ENCODE assay signal across 1 cellular context in the genomic region with DNA sequence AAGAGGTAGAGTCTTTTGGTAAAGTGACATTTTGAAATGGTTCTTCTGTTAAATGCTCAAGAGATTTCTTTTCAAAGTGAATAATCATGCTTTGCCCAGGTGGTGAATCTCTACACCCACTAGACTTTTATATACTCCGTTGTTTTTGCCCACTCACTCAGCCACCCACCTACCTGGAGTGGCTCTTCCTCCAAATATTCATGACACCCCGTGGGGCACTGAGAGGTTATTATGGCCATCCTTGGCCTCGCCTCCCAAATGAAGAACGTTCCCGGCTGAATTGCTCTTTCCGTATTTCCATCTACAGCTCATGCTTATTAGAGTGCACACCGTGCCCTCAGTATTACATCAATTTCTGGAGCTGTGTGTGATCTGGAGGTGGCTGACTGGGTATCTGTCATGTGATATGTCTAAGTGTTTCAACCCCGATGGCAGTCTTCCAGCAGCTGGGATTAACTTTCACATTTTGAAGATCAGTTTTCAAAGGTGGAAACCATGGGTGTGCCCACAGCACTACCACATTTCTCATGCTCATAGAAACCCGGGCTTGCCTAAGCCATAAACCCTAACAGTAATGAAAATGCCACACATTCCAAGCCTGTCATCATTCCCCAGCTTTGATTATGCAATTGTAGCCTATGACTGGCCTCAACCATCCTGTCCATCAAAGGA.
TF ChIP-seq lines count a peak whose summit lies in the region.

No MANE protein-coding gene starts in this region.

TF ChIP-seq in HEK293, 187 proteins besides CTCF, POLR2A, EP300 and RAD21 (continued from another document and continues in another):
- peak; percentile 81; the same call in 1 of the 2 replicates for TF ChIP-seq ZNF660 (tag by site-specific recombination; IDR thresholded peaks at IDR 0.05)
- no peak for TF ChIP-seq SALL2 (tag by site-specific recombination; IDR thresholded peaks at IDR 0.05; ENCODE audit: borderline replicate concordance)
- TF ChIP-seq ZNF560 (tag by site-specific recombination; IDR thresholded peaks at IDR 0.05; ENCODE audit: borderline replicate concordance): no peak
- TF ChIP-seq, protein P1, sequence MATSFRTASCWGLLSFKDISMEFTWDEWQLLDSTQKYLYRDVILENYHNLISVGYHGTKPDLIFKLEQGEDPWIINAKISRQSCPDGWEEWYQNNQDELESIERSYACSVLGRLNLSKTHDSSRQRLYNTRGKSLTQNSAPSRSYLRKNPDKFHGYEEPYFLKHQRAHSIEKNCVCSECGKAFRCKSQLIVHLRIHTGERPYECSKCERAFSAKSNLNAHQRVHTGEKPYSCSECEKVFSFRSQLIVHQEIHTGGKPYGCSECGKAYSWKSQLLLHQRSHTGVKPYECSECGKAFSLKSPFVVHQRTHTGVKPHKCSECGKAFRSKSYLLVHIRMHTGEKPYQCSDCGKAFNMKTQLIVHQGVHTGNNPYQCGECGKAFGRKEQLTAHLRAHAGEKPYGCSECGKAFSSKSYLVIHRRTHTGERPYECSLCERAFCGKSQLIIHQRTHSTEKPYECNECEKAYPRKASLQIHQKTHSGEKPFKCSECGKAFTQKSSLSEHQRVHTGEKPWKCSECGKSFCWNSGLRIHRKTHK (tag by site-specific recombination; IDR thresholded peaks at IDR 0.05): no peak
- peak; percentile 58; the same call in 1 of the 2 replicates for TF ChIP-seq ZNF561 (tag by site-specific recombination; IDR thresholded peaks at IDR 0.05; ENCODE audit: borderline replicate concordance)
- TF ChIP-seq FEZF1 (tag by site-specific recombination; IDR thresholded peaks at IDR 0.05): peak; percentile 31; the same call in 1 of the 2 replicates
- no peak for TF ChIP-seq ZNF658 (tag by site-specific recombination; IDR thresholded peaks at IDR 0.05)
- TF ChIP-seq PRDM2 (tag by site-specific recombination; IDR thresholded peaks at IDR 0.05; ENCODE audit: borderline replicate concordance): no peak
- TF ChIP-seq ZNF596 (tag by site-specific recombination; IDR thresholded peaks at IDR 0.05): no peak
- TF ChIP-seq ZNF18 (tag by site-specific recombination; IDR thresholded peaks at IDR 0.05): no peak
- peak; percentile 53 for TF ChIP-seq ZNF341 (tag by site-specific recombination; IDR thresholded peaks at IDR 0.05; ENCODE audit: low read depth)
- no peak for TF ChIP-seq ZNF830 (tag by site-specific recombination; IDR thresholded peaks at IDR 0.05; ENCODE audit: low read depth)
- TF ChIP-seq ZNF350 (tag by site-specific recombination; IDR thresholded peaks at IDR 0.05): no peak
- no peak for TF ChIP-seq ZNF776 (tag by site-specific recombination; IDR thresholded peaks at IDR 0.05; ENCODE audit: borderline replicate concordance)
- TF ChIP-seq, protein P2, sequence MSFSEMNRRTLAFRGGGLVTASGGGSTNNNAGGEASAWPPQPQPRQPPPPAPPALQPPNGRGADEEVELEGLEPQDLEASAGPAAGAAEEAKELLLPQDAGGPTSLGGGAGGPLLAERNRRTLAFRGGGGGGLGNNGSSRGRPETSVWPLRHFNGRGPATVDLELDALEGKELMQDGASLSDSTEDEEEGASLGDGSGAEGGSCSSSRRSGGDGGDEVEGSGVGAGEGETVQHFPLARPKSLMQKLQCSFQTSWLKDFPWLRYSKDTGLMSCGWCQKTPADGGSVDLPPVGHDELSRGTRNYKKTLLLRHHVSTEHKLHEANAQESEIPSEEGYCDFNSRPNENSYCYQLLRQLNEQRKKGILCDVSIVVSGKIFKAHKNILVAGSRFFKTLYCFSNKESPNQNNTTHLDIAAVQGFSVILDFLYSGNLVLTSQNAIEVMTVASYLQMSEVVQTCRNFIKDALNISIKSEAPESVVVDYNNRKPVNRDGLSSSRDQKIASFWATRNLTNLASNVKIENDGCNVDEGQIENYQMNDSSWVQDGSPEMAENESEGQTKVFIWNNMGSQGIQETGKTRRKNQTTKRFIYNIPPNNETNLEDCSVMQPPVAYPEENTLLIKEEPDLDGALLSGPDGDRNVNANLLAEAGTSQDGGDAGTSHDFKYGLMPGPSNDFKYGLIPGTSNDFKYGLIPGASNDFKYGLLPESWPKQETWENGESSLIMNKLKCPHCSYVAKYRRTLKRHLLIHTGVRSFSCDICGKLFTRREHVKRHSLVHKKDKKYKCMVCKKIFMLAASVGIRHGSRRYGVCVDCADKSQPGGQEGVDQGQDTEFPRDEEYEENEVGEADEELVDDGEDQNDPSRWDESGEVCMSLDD (tag by site-specific recombination; IDR thresholded peaks at IDR 0.05): no peak
- TF ChIP-seq ZNF791 (tag by site-specific recombination; IDR thresholded peaks at IDR 0.05): no peak
- TF ChIP-seq ZSCAN5A (tag by site-specific recombination; IDR thresholded peaks at IDR 0.05): no peak
- TF ChIP-seq ZNF785 (tag by site-specific recombination; IDR thresholded peaks at IDR 0.05): no peak
- no peak for TF ChIP-seq ZNF530 (tag by site-specific recombination; IDR thresholded peaks at IDR 0.05; ENCODE audit: low read depth)
- TF ChIP-seq ZNF48 (tag by site-specific recombination; IDR thresholded peaks at IDR 0.05): no peak
- no peak for TF ChIP-seq ZNF521 (tag by site-specific recombination; IDR thresholded peaks at IDR 0.05)
- no peak for TF ChIP-seq YY1 (tag by site-specific recombination; IDR thresholded peaks at IDR 0.05)
- TF ChIP-seq, protein P3, sequence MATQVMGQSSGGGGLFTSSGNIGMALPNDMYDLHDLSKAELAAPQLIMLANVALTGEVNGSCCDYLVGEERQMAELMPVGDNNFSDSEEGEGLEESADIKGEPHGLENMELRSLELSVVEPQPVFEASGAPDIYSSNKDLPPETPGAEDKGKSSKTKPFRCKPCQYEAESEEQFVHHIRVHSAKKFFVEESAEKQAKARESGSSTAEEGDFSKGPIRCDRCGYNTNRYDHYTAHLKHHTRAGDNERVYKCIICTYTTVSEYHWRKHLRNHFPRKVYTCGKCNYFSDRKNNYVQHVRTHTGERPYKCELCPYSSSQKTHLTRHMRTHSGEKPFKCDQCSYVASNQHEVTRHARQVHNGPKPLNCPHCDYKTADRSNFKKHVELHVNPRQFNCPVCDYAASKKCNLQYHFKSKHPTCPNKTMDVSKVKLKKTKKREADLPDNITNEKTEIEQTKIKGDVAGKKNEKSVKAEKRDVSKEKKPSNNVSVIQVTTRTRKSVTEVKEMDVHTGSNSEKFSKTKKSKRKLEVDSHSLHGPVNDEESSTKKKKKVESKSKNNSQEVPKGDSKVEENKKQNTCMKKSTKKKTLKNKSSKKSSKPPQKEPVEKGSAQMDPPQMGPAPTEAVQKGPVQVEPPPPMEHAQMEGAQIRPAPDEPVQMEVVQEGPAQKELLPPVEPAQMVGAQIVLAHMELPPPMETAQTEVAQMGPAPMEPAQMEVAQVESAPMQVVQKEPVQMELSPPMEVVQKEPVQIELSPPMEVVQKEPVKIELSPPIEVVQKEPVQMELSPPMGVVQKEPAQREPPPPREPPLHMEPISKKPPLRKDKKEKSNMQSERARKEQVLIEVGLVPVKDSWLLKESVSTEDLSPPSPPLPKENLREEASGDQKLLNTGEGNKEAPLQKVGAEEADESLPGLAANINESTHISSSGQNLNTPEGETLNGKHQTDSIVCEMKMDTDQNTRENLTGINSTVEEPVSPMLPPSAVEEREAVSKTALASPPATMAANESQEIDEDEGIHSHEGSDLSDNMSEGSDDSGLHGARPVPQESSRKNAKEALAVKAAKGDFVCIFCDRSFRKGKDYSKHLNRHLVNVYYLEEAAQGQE (tag by site-specific recombination; IDR thresholded peaks at IDR 0.05): no peak
- TF ChIP-seq HOXC10 (CRISPR knock-in tag; IDR thresholded peaks at IDR 0.05): no peak
- TF ChIP-seq WT1 (tag by site-specific recombination; IDR thresholded peaks at IDR 0.05): no peak
- TF ChIP-seq AEBP2 (tag by site-specific recombination; IDR thresholded peaks at IDR 0.05; ENCODE audit: borderline replicate concordance): no peak
- TF ChIP-seq ZBTB21 (tag by site-specific recombination; IDR thresholded peaks at IDR 0.05): no peak; the same call in 1 of the 2 replicates
- TF ChIP-seq ZNF701 (tag by site-specific recombination; IDR thresholded peaks at IDR 0.05): no peak
- TF ChIP-seq ZNF114 (tag by site-specific recombination; IDR thresholded peaks at IDR 0.05): no peak
- no peak for TF ChIP-seq ZNF529 (tag by site-specific recombination; IDR thresholded peaks at IDR 0.05; ENCODE audit: insufficient replicate concordance)
- no peak for TF ChIP-seq PRDM1 (tag by site-specific recombination; IDR thresholded peaks at IDR 0.05)
- no peak for TF ChIP-seq ZBTB26 (tag by site-specific recombination; optimal IDR thresholded peaks at IDR 0.05)
- TF ChIP-seq ZNF302 (tag by site-specific recombination; IDR thresholded peaks at IDR 0.05; ENCODE audit: low read depth): no peak
- TF ChIP-seq ZNF292 (tag by site-specific recombination; IDR thresholded peaks at IDR 0.05; ENCODE audit: borderline replicate concordance, low read depth): no peak
- TF ChIP-seq KLF9 (tag by site-specific recombination; IDR thresholded peaks at IDR 0.05; ENCODE audit: low read depth): peak; percentile 40; the same call in 1 of the 2 replicates
